Comparison of ENCODE assay signal across 3 cellular contexts in genomic region chr9:138023394-138024124, GRCh38.
TF ChIP-seq lines count a peak whose summit lies in the region.

No MANE protein-coding gene starts in this region.

TF ChIP-seq in HEK293, 187 proteins besides CTCF, POLR2A, EP300 and RAD21:
- TF ChIP-seq PATZ1 (tag by site-specific recombination; IDR thresholded peaks at IDR 0.05) (no peak), ZNF223 (tag by site-specific recombination; IDR thresholded peaks at IDR 0.05) (no peak), ZNF239 (tag by site-specific recombination; IDR thresholded peaks at IDR 0.05) (no peak), ZNF280C (tag by site-specific recombination; IDR thresholded peaks at IDR 0.05) (no peak), REPIN1 (tag by site-specific recombination; IDR thresholded peaks at IDR 0.05; ENCODE audit: low read depth) (no peak), ZNF335 (tag by site-specific recombination; conservative IDR thresholded peaks at IDR 0.05) (peak; percentile 29; the same call in 1 of the 2 replicates), ZNF510 (tag by site-specific recombination; IDR thresholded peaks at IDR 0.05; ENCODE audit: insufficient replicate concordance) (no peak), ZBTB20 (tag by site-specific recombination; IDR thresholded peaks at IDR 0.05) (0 out of 2 replicates have a peak, but pooled peaks have one; percentile 15), KLF1 (tag by site-specific recombination; IDR thresholded peaks at IDR 0.05) (no peak), ZNF785 (tag by site-specific recombination; IDR thresholded peaks at IDR 0.05) (no peak)
TF ChIP-seq in HEK293: peak in this region for 2.

TF ChIP-seq in H1, 55 proteins besides CTCF, POLR2A, EP300 and RAD21:
- TF ChIP-seq GABPA (IDR thresholded peaks at IDR 0.05; ENCODE audit: borderline replicate concordance, insufficient read depth, low read length) (no peak), KDM4A (IDR thresholded peaks at IDR 0.05; ENCODE audit: low read depth, low read length, severe bottlenecking) (peak; percentile 61), E2F6 (IDR thresholded peaks at IDR 0.05) (peak; percentile 13; the same call in 1 of the 2 replicates), SUZ12 (IDR thresholded peaks at IDR 0.05; ENCODE audit: low read length) (no peak), MAX (IDR thresholded peaks at IDR 0.05) (peak; percentile 64), USF2 (IDR thresholded peaks at IDR 0.05; ENCODE audit: low read length) (no peak), TEAD4 (IDR thresholded peaks at IDR 0.05; ENCODE audit: low read depth, low read length) (no peak), RNF2 (IDR thresholded peaks at IDR 0.05; ENCODE audit: borderline replicate concordance, low read depth, low read length, missing control alignments, poor library complexity, severe bottlenecking) (no peak)

TF ChIP-seq in GM12891, 5 proteins besides CTCF, POLR2A, EP300 and RAD21:
- TF ChIP-seq TAF1 (IDR thresholded peaks at IDR 0.05; ENCODE audit: low read depth, low read length) (no peak), PAX5 (IDR thresholded peaks at IDR 0.05; ENCODE audit: insufficient read depth, low read length, severe bottlenecking) (no peak), POLR2AphosphoS5 (IDR thresholded peaks at IDR 0.05; ENCODE audit: low read depth, low read length) (no peak), SPI1 (IDR thresholded peaks at IDR 0.05; ENCODE audit: low read depth, low read length) (no peak), POU2F2 (IDR thresholded peaks at IDR 0.05; ENCODE audit: low read depth, low read length) (no peak)
TF ChIP-seq in GM12891: peak in this region for 0.
